ENCODE assay signal across 36 cellular contexts in the genomic region with DNA sequence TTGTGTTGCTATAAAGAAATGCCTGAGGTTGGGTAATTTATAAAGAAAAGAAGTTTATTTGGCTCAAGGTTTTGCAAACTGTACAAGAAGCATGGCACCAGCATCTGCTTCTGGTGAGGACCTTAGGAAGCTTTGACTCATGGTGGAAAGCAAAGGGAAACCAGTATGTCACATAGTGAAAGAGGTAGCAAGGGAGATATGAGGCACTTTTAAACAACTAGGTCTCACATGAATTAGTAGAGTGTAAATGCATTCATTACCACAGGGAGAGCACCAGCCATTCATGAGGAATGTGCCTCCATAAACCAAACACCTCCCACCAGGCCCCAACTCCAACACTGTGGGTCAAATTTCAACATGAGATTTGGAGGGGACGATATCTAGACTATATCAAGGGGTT. TPM values are rescaled to one million over a fixed set of nuclear protein-coding genes. Genes with fewer than 3 reads are reported as not detected.
"Had no signal": no experiment of that assay in that cellular context is flagged by ENCODE, and none has a peak within 500 bp of the region (broad histone marks: within the 10 kb centered on the region; RNA-seq: fewer than 3 reads in every experiment).

No MANE protein-coding gene starts in this region.

- H3K27ac Mint-ChIP-seq: mesothelial cell of epicardium; naive thymus-derived CD4-positive, alpha-beta T cell; nephron progenitor cell had no signal

- ATAC-seq: foreskin keratinocyte; gastroesophageal sphincter; heart left ventricle; left cardiac atrium; left lung; naive thymus-derived CD4-positive, alpha-beta T cell; sciatic nerve; upper lobe of right lung had no signal

- H3K4me3 ChIP-seq: coronary artery, esophagus muscularis mucosa, gastroesophageal sphincter, heart left ventricle, hepatocyte, left lung, prostate gland, right atrium auricular region, smooth muscle cell, suprapubic skin, transverse colon, upper lobe of right lung, uterus had no signal

- H3K9me3 ChIP-seq: prostate gland, suprapubic skin, upper lobe of right lung, uterus had no signal

- H3K4me3 Mint-ChIP-seq: mesothelial cell of epicardium; naive thymus-derived CD4-positive, alpha-beta T cell; nephron progenitor cell had no signal

- H3K27ac ChIP-seq: coronary artery, esophagus muscularis mucosa, foreskin keratinocyte, gastroesophageal sphincter, heart left ventricle, hepatocyte, left lung, prostate gland, right atrium auricular region, suprapubic skin, transverse colon, upper lobe of right lung, uterus had no signal

- H3K4me1 Mint-ChIP-seq: mesothelial cell of epicardium, nephron progenitor cell had no signal

- H3K36me3 Mint-ChIP-seq: mesothelial cell of epicardium had no signal

- DNase-seq: dermis blood vessel endothelial cell; effector memory CD4-positive, alpha-beta T cell; foreskin keratinocyte; heart left ventricle; left cardiac atrium; left lung; mesenchymal stem cell; naive thymus-derived CD4-positive, alpha-beta T cell; nephron progenitor cell; nucleus accumbens; stimulated activated CD4-positive, alpha-beta T cell treated with anti-CD3 and anti-CD28 coated beads, Interleukin-12 subunit alpha, Interleukin-12 subunit beta, amount 100 ng/mL, for 4 hours; stimulated activated CD4-positive, alpha-beta T cell treated with anti-CD3 and anti-CD28 coated beads, Interleukin-1b, Interleukin-23, amount 100 ng/mL, for 48 hours; stimulated activated CD4-positive, alpha-beta T cell treated with anti-CD3 and anti-CD28 coated beads, Interleukin-4, amount 100 ng/mL, for 1 hour; stimulated activated CD8-positive, alpha-beta memory T cell treated with anti-CD3 and anti-CD28 coated beads, Interleukin-4, amount 100 ng/mL, for 48 hours; stimulated activated naive CD4-positive, alpha-beta T cell treated with Interleukin-2 at 50 U/mL for 16 hours; transverse colon; upper lobe of right lung; uterus had no signal

- H3K27me3 ChIP-seq: foreskin keratinocyte, heart left ventricle, hepatocyte, right atrium auricular region, transverse colon had no signal

- H3K36me3 ChIP-seq: esophagus muscularis mucosa, gastroesophageal sphincter, heart left ventricle, left lung, prostate gland, right atrium auricular region, suprapubic skin, transverse colon, upper lobe of right lung, uterus had no signal

- H3K4me1 ChIP-seq: esophagus muscularis mucosa, foreskin keratinocyte, gastroesophageal sphincter, heart left ventricle, left lung, prostate gland, right atrium auricular region, suprapubic skin, transverse colon, upper lobe of right lung, uterus had no signal

RNA-seq across cellular contexts. Expression of gene OR2Y1, which starts 40.8 kb away (rescaled TPM):
- total RNA-seq: dermis blood vessel endothelial cell; endothelial cell of umbilical vein; epithelial cell of proximal tubule; esophagus muscularis mucosa; fibroblast of lung; foreskin keratinocyte; gastroesophageal sphincter; heart left ventricle; hepatocyte; kidney epithelial cell; left cardiac atrium; left lung; lower leg skin; lung microvascular endothelial cell; mesothelial cell of epicardium; mucosa of gallbladder; naive thymus-derived CD4-positive, alpha-beta T cell; osteocyte; prostate gland; right atrium auricular region; sciatic nerve; smooth muscle cell; suprapubic skin; transverse colon; upper lobe of right lung; uterus had no signal

RNA-seq across cellular contexts. Expression of gene FLT4, which starts 49.6 kb away (rescaled TPM):
- total RNA-seq: smooth muscle cell had no signal
